ENCODE assay signal across 29 cellular contexts in genomic region chr1:234140388-234140787, GRCh38.
"Had no signal": no experiment of that assay in that cellular context is flagged by ENCODE, and none has a peak within 500 bp of the region (broad histone marks: within the 10 kb centered on the region; RNA-seq: fewer than 3 reads in every experiment).

No MANE protein-coding gene starts in this region.

- DNase-seq: activated CD4-positive, alpha-beta memory T cell treated with anti-CD3 and anti-CD28 coated beads, Interleukin-2, amount 10 ng/mL, durations not matched to agents 7 days and 5 days; activated CD4-positive, alpha-beta T cell treated with anti-CD3 and anti-CD28 coated beads for 1 hour; activated CD4-positive, alpha-beta T cell treated with anti-CD3 and anti-CD28 coated beads, Interleukin-2, amount 10 ng/mL, durations not matched to agents 7 days and 5 days; activated CD8-positive, alpha-beta memory T cell treated with anti-CD3 and anti-CD28 coated beads, Interleukin-2, amount 50 U/mL, for 48 hours; activated gamma-delta T cell; activated naive CD4-positive, alpha-beta T cell treated with anti-CD3 and anti-CD28 coated beads, Interleukin-2, amount 10 ng/mL, durations not matched to agents 7 days and 5 days; activated T-cell treated with anti-CD3 and anti-CD28 coated beads, Interleukin-2, amount 50 U/mL, for 24 hours; amygdala; endodermal cell; esophagus squamous epithelium; left ventricle myocardium inferior; mucosa of descending colon; retina; small intestine; stimulated activated CD4-positive, alpha-beta T cell treated with anti-CD3 and anti-CD28 coated beads, Interleukin-4, amount 100 ng/mL, for 24 hours; T-helper 2 cell; uterus had no signal

- H3K27me3 ChIP-seq: uterus had no signal

- H3K4me3 Mint-ChIP-seq: activated CD4-positive, alpha-beta memory T cell treated with anti-CD3 and anti-CD28 coated beads, Interleukin-2, amount 10 ng/mL, durations not matched to agents 7 days and 5 days; activated CD4-positive, alpha-beta T cell treated with anti-CD3 and anti-CD28 coated beads, Interleukin-2, amount 10 ng/mL, durations not matched to agents 7 days and 5 days; activated naive CD4-positive, alpha-beta T cell treated with anti-CD3 and anti-CD28 coated beads, Interleukin-2, amount 10 ng/mL, durations not matched to agents 7 days and 5 days; activated T-cell treated with anti-CD3 and anti-CD28 coated beads, Interleukin-2, amount 50 U/mL, for 24 hours; central memory CD8-positive, alpha-beta T cell; dendritic cell treated with granulocyte-macrophage colony-stimulating factor and Interleukin-4, amounts not matched to agents 40 ng/mL and 50 ng/mL, for 4 days; endodermal cell; natural killer cell treated with Interleukin-12 subunit alpha and Interleukin-12 subunit beta and Interleukin-15 and Interleukin-18, amount 100 ng/mL, for 72 hours; stimulated activated effector memory CD8-positive, alpha-beta T cell treated with anti-CD3 and anti-CD28 coated beads, Interleukin-12 subunit alpha, Interleukin-12 subunit beta, amount 100 ng/mL, for 72 hours; stimulated activated naive CD8-positive, alpha-beta T cell treated with anti-CD3 and anti-CD28 coated beads, Interleukin-15, Interleukin-2, amounts not matched to agents 100 ng/mL and 50 ng/mL, for 24 hours; WTC11 had no signal

- H3K27ac Mint-ChIP-seq: activated CD4-positive, alpha-beta memory T cell treated with anti-CD3 and anti-CD28 coated beads, Interleukin-2, amount 10 ng/mL, durations not matched to agents 7 days and 5 days; activated CD4-positive, alpha-beta T cell treated with anti-CD3 and anti-CD28 coated beads, Interleukin-2, amount 10 ng/mL, durations not matched to agents 7 days and 5 days; activated naive CD4-positive, alpha-beta T cell treated with anti-CD3 and anti-CD28 coated beads, Interleukin-2, amount 10 ng/mL, durations not matched to agents 7 days and 5 days; activated T-cell treated with anti-CD3 and anti-CD28 coated beads, Interleukin-2, amount 50 U/mL, for 24 hours; dendritic cell treated with granulocyte-macrophage colony-stimulating factor and Interleukin-4, amounts not matched to agents 40 ng/mL and 50 ng/mL, for 4 days; endodermal cell; natural killer cell treated with Interleukin-12 subunit alpha and Interleukin-12 subunit beta and Interleukin-15 and Interleukin-18, amount 100 ng/mL, for 72 hours; stimulated activated effector memory CD8-positive, alpha-beta T cell treated with anti-CD3 and anti-CD28 coated beads, Interleukin-12 subunit alpha, Interleukin-12 subunit beta, amount 100 ng/mL, for 72 hours; stimulated activated naive CD8-positive, alpha-beta T cell treated with anti-CD3 and anti-CD28 coated beads, Interleukin-15, Interleukin-2, amounts not matched to agents 100 ng/mL and 50 ng/mL, for 24 hours; WTC11 had no signal

- H3K36me3 ChIP-seq: esophagus squamous epithelium, left ventricle myocardium inferior, thoracic aorta, uterus had no signal

- ATAC-seq: mucosa of descending colon; natural killer cell treated with Interleukin-12 subunit alpha and Interleukin-12 subunit beta and Interleukin-15 and Interleukin-18, amount 100 ng/mL, for 72 hours; sciatic nerve; stimulated activated effector memory CD8-positive, alpha-beta T cell treated with anti-CD3 and anti-CD28 coated beads, Interleukin-12 subunit alpha, Interleukin-12 subunit beta, amount 100 ng/mL, for 72 hours; WTC11 had no signal

- H3K9me3 Mint-ChIP-seq: activated CD4-positive, alpha-beta memory T cell treated with anti-CD3 and anti-CD28 coated beads, Interleukin-2, amount 10 ng/mL, durations not matched to agents 7 days and 5 days; activated CD4-positive, alpha-beta T cell treated with anti-CD3 and anti-CD28 coated beads, Interleukin-2, amount 10 ng/mL, durations not matched to agents 7 days and 5 days; activated naive CD4-positive, alpha-beta T cell treated with anti-CD3 and anti-CD28 coated beads, Interleukin-2, amount 10 ng/mL, durations not matched to agents 7 days and 5 days; activated T-cell treated with anti-CD3 and anti-CD28 coated beads, Interleukin-2, amount 50 U/mL, for 24 hours; central memory CD8-positive, alpha-beta T cell; dendritic cell treated with granulocyte-macrophage colony-stimulating factor and Interleukin-4, amounts not matched to agents 40 ng/mL and 50 ng/mL, for 4 days; endodermal cell; natural killer cell treated with Interleukin-12 subunit alpha and Interleukin-12 subunit beta and Interleukin-15 and Interleukin-18, amount 100 ng/mL, for 72 hours; stimulated activated effector memory CD8-positive, alpha-beta T cell treated with anti-CD3 and anti-CD28 coated beads, Interleukin-12 subunit alpha, Interleukin-12 subunit beta, amount 100 ng/mL, for 72 hours; stimulated activated naive CD8-positive, alpha-beta T cell treated with anti-CD3 and anti-CD28 coated beads, Interleukin-15, Interleukin-2, amounts not matched to agents 100 ng/mL and 50 ng/mL, for 24 hours; WTC11 had no signal

- H3K4me3 ChIP-seq: esophagus squamous epithelium, left ventricle myocardium inferior, lung, mucosa of descending colon, thoracic aorta, uterus had no signal

- H3K4me1 ChIP-seq: left ventricle myocardium inferior, uterus had no signal

- H3K9me3 ChIP-seq: esophagus squamous epithelium, left ventricle myocardium inferior, mucosa of descending colon, thoracic aorta, uterus had no signal

- FAIRE-seq: bronchial epithelial cell, frontal cortex, islet of Langerhans, small intestine had no signal

- H3K27ac ChIP-seq: esophagus squamous epithelium, left ventricle myocardium inferior, thoracic aorta, uterus had no signal

- H3K4me1 Mint-ChIP-seq: activated CD4-positive, alpha-beta memory T cell treated with anti-CD3 and anti-CD28 coated beads, Interleukin-2, amount 10 ng/mL, durations not matched to agents 7 days and 5 days; activated CD4-positive, alpha-beta T cell treated with anti-CD3 and anti-CD28 coated beads, Interleukin-2, amount 10 ng/mL, durations not matched to agents 7 days and 5 days; activated naive CD4-positive, alpha-beta T cell treated with anti-CD3 and anti-CD28 coated beads, Interleukin-2, amount 10 ng/mL, durations not matched to agents 7 days and 5 days; central memory CD8-positive, alpha-beta T cell had no signal

- H3K36me3 Mint-ChIP-seq: activated naive CD4-positive, alpha-beta T cell treated with anti-CD3 and anti-CD28 coated beads, Interleukin-2, amount 10 ng/mL, durations not matched to agents 7 days and 5 days; natural killer cell treated with Interleukin-12 subunit alpha and Interleukin-12 subunit beta and Interleukin-15 and Interleukin-18, amount 100 ng/mL, for 72 hours; stimulated activated effector memory CD8-positive, alpha-beta T cell treated with anti-CD3 and anti-CD28 coated beads, Interleukin-12 subunit alpha, Interleukin-12 subunit beta, amount 100 ng/mL, for 72 hours; WTC11 had no signal
